In the genomic region with DNA sequence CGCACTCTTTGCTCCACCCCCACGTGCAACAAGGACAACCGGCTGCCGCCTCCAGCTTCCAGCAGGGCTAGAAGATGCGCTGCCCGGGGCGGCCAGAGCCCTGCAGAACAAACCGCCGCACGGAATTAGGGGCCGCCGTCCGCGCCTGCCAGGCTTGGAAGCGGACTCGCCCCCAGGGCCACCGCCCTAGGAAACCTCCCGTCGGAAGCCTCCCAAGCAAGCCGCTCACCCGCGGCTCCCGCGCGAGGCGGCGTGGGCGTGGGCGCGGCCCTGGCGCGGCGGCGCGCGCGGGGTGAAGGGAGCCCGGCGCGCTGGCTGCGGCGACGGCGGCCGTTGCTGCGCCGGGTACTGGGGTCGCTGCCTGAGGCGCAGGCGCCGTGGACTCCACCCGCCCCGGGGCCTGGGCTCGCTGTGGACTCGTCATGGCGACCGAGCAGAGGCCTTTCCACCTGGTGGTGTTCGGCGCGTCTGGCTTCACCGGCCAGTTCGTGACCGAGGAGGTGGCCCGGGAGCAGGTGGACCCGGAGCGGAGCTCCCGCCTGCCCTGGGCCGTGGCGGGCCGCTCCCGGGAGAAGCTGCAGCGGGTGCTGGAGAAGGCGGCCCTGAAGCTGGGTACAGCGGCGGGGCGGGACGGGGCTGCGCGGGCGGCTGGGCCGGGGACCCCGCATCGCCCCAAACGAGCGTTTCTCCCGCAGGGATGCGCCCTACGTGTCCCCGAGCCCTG, we compare ENCODE assay signal across 8 cellular contexts. TPM values are rescaled to one million over a fixed set of nuclear protein-coding genes. Genes with fewer than 3 reads are reported as not detected.
DNase-seq lines count a peak whose midpoint lies in the region; ATAC-seq, FAIRE-seq and TF ChIP-seq lines count a peak whose summit lies in the region.

A gene with protein sequence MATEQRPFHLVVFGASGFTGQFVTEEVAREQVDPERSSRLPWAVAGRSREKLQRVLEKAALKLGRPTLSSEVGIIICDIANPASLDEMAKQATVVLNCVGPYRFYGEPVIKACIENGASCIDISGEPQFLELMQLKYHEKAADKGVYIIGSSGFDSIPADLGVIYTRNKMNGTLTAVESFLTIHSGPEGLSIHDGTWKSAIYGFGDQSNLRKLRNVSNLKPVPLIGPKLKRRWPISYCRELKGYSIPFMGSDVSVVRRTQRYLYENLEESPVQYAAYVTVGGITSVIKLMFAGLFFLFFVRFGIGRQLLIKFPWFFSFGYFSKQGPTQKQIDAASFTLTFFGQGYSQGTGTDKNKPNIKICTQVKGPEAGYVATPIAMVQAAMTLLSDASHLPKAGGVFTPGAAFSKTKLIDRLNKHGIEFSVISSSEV (plus strand): TSS at position 409 of the 724 bp plus-strand sequence. CDS start 14 bp downstream, at position 423.

- H3K9me2 ChIP-seq in OCI-LY7 (ENCODE audit: insufficient read depth, low read length): no peaks in the 10 kb centered on the region

- peak within 1 kb of the TSS; percentile 67; the same call in 1 of the 2 replicates for H2AFZ ChIP-seq in OCI-LY7 (ENCODE audit: low read length)

- no peaks in the 10 kb centered on the region for H3K79me2 ChIP-seq in OCI-LY7 (ENCODE audit: insufficient read depth, low read depth, low read length)

- intact Hi-C loops in OCI-LY7 (cut with micrococcal nuclease; ENCODE audit: unreplicated experiment): no loop called here

- peak; percentile 99 for DNase-seq in D341Med (ENCODE audit: low spot score)
- peak; percentile 95 for DNase-seq in HTR-8/SVneo (ENCODE audit: insufficient read length, low spot score)
- peak; percentile 10 for DNase-seq in OCI-LY7 (ENCODE audit: low spot score)
- DNase-seq in activated T-cell treated with anti-CD3 and anti-CD28 coated beads for 1 hour (ENCODE audit: low read depth): peak; percentile 49
- DNase-seq in epithelial cell of proximal tubule (ENCODE audit: low read depth): no peak
- DNase-seq in stimulated activated CD8-positive, alpha-beta memory T cell treated with anti-CD3 and anti-CD28 coated beads, Interleukin-7, amount 100 ng/mL, for 1 hour (ENCODE audit: low read depth in 2 of 2): peak; percentile 39 to 45

- peak; percentile 64 for FAIRE-seq in HTR-8/SVneo (lab: Jason Lieb, UNC)

- H3K36me3 ChIP-seq in OCI-LY7 (ENCODE audit: insufficient read depth, low read length) (no peaks in the 10 kb centered on the region), mucosa of rectum (ENCODE audit: control insufficient read depth in 2 of 2, insufficient read depth in 2 of 2, low read length in 2 of 2) (peaks cover 3 to 5% of the 10 kb centered on the region in 2 donors)

- no peaks in the 10 kb centered on the region for H3K27me3 ChIP-seq in mucosa of rectum (ENCODE audit: control insufficient read depth in 2 of 2, insufficient read depth in 2 of 2, low read length in 2 of 2)

- POLR2A ChIA-PET in OCI-LY7 (lab: Charles Lee): interaction anchor here (0.6 to 0.9 kb wide), 5 partner anchors 20 to 1471 kb away, joined by 3 to 6 read pairs (median 4); no protein-coding TSS in a partner anchor

- H4K20me1 ChIP-seq in OCI-LY7 (ENCODE audit: insufficient read depth, low read length): no peaks in the 10 kb centered on the region

- no peaks in the 10 kb centered on the region for H3K4me1 ChIP-seq in OCI-LY7 (ENCODE audit: insufficient read depth, low read length, poor library complexity, severe bottlenecking)
- peaks cover 0 to 9% of the 10 kb centered on the region in 2 donors for H3K4me1 ChIP-seq in mucosa of rectum (ENCODE audit: control insufficient read depth in 2 of 2, insufficient read depth in 2 of 2, low read length in 2 of 2)

- BruUV-seq in OCI-LY7 (replicated peaks; lab: Mats Ljungman, UMichigan): no TSS peak

- H3K9ac ChIP-seq in mucosa of rectum (ENCODE audit: low read depth in 1 of 2, low read length in 2 of 2): peak within 1 kb of the TSS; percentile 56 to 84

- peak; percentile 90 for ATAC-seq in GM21367 (IDR thresholded peaks at IDR 0.05; ENCODE audit: unreplicated experiment)

- 0 out of 2 replicates have a peak, but pooled peaks cover 4% of the 10 kb centered on the region for H3K9me3 ChIP-seq in OCI-LY7 (ENCODE audit: low read length)
- no peaks in the 10 kb centered on the region for H3K9me3 ChIP-seq in mucosa of rectum (ENCODE audit: control insufficient read depth in 2 of 2, low read length in 2 of 2)

- peak within 1 kb of the TSS; percentile 64 for H3K4me3 ChIP-seq in OCI-LY7 (ENCODE audit: low read depth, low read length, poor library complexity, severe bottlenecking)
- H3K4me3 ChIP-seq in epithelial cell of proximal tubule (ENCODE audit: low read depth, low read length): peak within 1 kb of the TSS; percentile 67
- H3K4me3 ChIP-seq in mucosa of rectum (ENCODE audit: low read length in 2 of 2): peak within 1 kb of the TSS; percentile 76 to 85

- H3K27ac ChIP-seq in OCI-LY7 (ENCODE audit: low read depth, low read length, poor library complexity, severe bottlenecking) (no peak within 1 kb of the TSS), mucosa of rectum (ENCODE audit: low read depth in 2 of 2, low read length in 2 of 2) (peak within 1 kb of the TSS; percentile 78 to 83)

- CTCF ChIA-PET in OCI-LY7 (lab: Charles Lee; ENCODE audit: unreplicated experiment): interaction anchor here (0.6 kb wide), 1 partner anchor 43 kb away, joined by 3 read pairs; no protein-coding TSS in a partner anchor

- peak within 1 kb of the TSS; percentile 70; the same call in 1 of the 2 replicates for H3K4me2 ChIP-seq in OCI-LY7 (ENCODE audit: low read length)

- TF ChIP-seq CTCF in OCI-LY7 (conservative IDR thresholded peaks at IDR 0.05; ENCODE audit: low read length) (no peak), epithelial cell of proximal tubule (conservative IDR thresholded peaks at IDR 0.05; ENCODE audit: low read depth, low read length) (no peak)

RNA-seq across cellular contexts. Expression of the gene that starts here (rescaled TPM):
- 1.8 and 1.9 TPM in 2 replicates for total RNA-seq in OCI-LY7 (2014; rRNA removed; shearing (Covaris generic))
- total RNA-seq in OCI-LY7 (2022) (12.1 and 12.2 TPM in 2 replicates), epithelial cell of proximal tubule (40.8 and 42.1 TPM in 2 replicates)
